Comparison of ENCODE assay signal across 1 cellular context in genomic region chr3:177212756-177213155, GRCh38.
TF ChIP-seq lines count a peak whose summit lies in the region.

No MANE protein-coding gene starts in this region.

TF ChIP-seq in HepG2, 621 proteins besides CTCF, POLR2A, EP300 and RAD21 (continued from another document):
- TF ChIP-seq ZBTB49 (CRISPR knock-in tag; IDR thresholded peaks at IDR 0.05; ENCODE audit: borderline replicate concordance), result no peak
- TF ChIP-seq AHR (CRISPR knock-in tag; IDR thresholded peaks at IDR 0.05), result no peak
